Comparison of ENCODE assay signal across 4 cellular contexts in genomic region chr2:97670471-97670870, GRCh38. TPM values are rescaled to one million over a fixed set of nuclear protein-coding genes. Genes with fewer than 3 reads are reported as not detected.
"Had no signal": no experiment of that assay in that cellular context is flagged by ENCODE, and none has a peak within 500 bp of the region (broad histone marks: within the 10 kb centered on the region; RNA-seq: fewer than 3 reads in every experiment).

No MANE protein-coding gene starts in this region.

- H3K4me3 ChIP-seq: GM12878 had no signal

- DNase-seq: GDM1, GF-D8 had no signal

RNA-seq across cellular contexts. Expression of gene ZAP70, which starts 42.9 kb away (rescaled TPM):
- total RNA-seq: G401 had no signal
